8 cellular contexts compared by ENCODE assay signal in the genomic region with DNA sequence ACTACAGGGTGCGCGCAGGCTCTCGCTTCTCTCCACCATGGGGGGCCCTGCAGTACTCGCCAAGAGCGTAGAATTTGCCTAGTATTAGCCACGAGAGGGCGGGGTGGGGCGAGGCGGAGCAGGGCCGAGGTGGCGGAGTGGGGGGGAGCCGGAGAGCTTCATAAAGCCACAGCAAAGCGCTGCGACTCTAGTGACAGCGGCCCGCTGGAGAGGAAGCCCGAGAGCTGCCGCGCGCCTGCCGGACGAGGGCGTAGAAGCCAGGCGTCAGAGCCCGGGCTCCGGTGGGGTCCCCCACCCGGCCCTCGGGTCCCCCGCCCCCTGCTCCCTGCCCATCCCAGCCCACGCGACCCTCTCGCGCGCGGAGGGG. TPM values are rescaled to one million over a fixed set of nuclear protein-coding genes. Genes with fewer than 3 reads are reported as not detected.
DNase-seq lines count a peak whose midpoint lies in the region; ATAC-seq and TF ChIP-seq lines count a peak whose summit lies in the region.

A gene with protein sequence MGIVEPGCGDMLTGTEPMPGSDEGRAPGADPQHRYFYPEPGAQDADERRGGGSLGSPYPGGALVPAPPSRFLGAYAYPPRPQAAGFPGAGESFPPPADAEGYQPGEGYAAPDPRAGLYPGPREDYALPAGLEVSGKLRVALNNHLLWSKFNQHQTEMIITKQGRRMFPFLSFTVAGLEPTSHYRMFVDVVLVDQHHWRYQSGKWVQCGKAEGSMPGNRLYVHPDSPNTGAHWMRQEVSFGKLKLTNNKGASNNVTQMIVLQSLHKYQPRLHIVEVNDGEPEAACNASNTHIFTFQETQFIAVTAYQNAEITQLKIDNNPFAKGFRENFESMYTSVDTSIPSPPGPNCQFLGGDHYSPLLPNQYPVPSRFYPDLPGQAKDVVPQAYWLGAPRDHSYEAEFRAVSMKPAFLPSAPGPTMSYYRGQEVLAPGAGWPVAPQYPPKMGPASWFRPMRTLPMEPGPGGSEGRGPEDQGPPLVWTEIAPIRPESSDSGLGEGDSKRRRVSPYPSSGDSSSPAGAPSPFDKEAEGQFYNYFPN (plus strand): TSS at position 190 of the 367 bp plus-strand sequence. CDS start 219 bp downstream, outside the sequence.

- POLR2A ChIA-PET in activated B cell treated with CpG ODN at 0.5 μM for 24 hours (lab: Charles Lee), result interaction anchor here (0.6 to 1.8 kb wide), 19 partner anchors 9 to 1447 kb away, joined by 3 to 17 read pairs (median 5); partner anchors contain the start of genes KPNB1, SP2 and TBKBP1

- ATAC-seq in HG02678 (IDR thresholded peaks at IDR 0.05; ENCODE audit: unreplicated experiment) (peak; percentile 65), activated B cell treated with CpG ODN at 0.5 μM for 24 hours (ENCODE audit: low read depth) (peak; percentile 91), memory B cell (ENCODE audit: low read depth) (peak; percentile 90)

- intact Hi-C loops in activated B cell treated with CpG ODN at 0.5 μM for 24 hours (cut with micrococcal nuclease), result loop anchor here (1.0 to 2.0 kb wide), 8 partner anchors 9 to 162 kb away; partner anchors contain the start of gene TBKBP1

- H3K9me3 Mint-ChIP-seq in activated B cell treated with CpG ODN at 0.5 μM for 24 hours, result no peaks in the 10 kb centered on the region
- H3K9me3 Mint-ChIP-seq in memory B cell, result no peaks in the 10 kb centered on the region

- peaks cover 2% of the 10 kb centered on the region for H3K27me3 Mint-ChIP-seq in activated B cell treated with CpG ODN at 0.5 μM for 24 hours
- no peaks in the 10 kb centered on the region for H3K27me3 Mint-ChIP-seq in memory B cell

- CTCF ChIA-PET in activated B cell treated with CpG ODN at 0.5 μM for 24 hours (lab: Charles Lee), result interaction anchor here (0.6 to 2.5 kb wide), 12 partner anchors 9 to 69 kb away, joined by 3 to 20 read pairs (median 4); partner anchors contain the start of gene TBKBP1

- TF ChIP-seq CTCF in GM12875 (IDR thresholded peaks at IDR 0.05; ENCODE audit: borderline replicate concordance, insufficient read depth, low read depth, low read length), result peak; percentile 52; the same call in 1 of the 2 replicates
- TF ChIP-seq CTCF in activated B cell treated with CpG ODN at 0.5 μM for 24 hours (IDR thresholded peaks at IDR 0.05), result peak; percentile 43

- H3K27ac Mint-ChIP-seq in activated B cell treated with CpG ODN at 0.5 μM for 24 hours (peak within 1 kb of the TSS; percentile 87), memory B cell (peak within 1 kb of the TSS; percentile 70)

- DNase-seq in NCI-H1694 treated with DMSO at 0.1 percent for 48 hours (lab: John Stamatoyannopoulos, UW) (peak; percentile 64), activated B cell treated with CpG ODN at 0.5 μM for 24 hours (peak; percentile 79), cerebellar cortex (ENCODE audit: low spot score) (peak; percentile 25), memory B cell (ENCODE audit: low spot score in 2 of 2) (peak; percentile 89), NCI-H446 (lab: John Stamatoyannopoulos, UW) (no peak)
- DNase-seq in stimulated activated CD8-positive, alpha-beta memory T cell treated with anti-CD3 and anti-CD28 coated beads, Interleukin-4, amount 100 ng/mL, for 24 hours (ENCODE audit: low read depth), result peak; percentile 89

- H3K4me1 Mint-ChIP-seq in activated B cell treated with CpG ODN at 0.5 μM for 24 hours (peaks cover 52% of the 10 kb centered on the region), memory B cell (peaks cover 32% of the 10 kb centered on the region)

- H3K36me3 Mint-ChIP-seq in activated B cell treated with CpG ODN at 0.5 μM for 24 hours (ENCODE audit: low read depth) (peaks cover 2% of the 10 kb centered on the region), memory B cell (no peaks in the 10 kb centered on the region)

- H3K4me3 ChIP-seq in GM12875 (ENCODE audit: low read depth, low read length), result peak within 1 kb of the TSS; percentile 36

- H3K4me3 Mint-ChIP-seq in activated B cell treated with CpG ODN at 0.5 μM for 24 hours (peak within 1 kb of the TSS; percentile 94), memory B cell (peak within 1 kb of the TSS; percentile 98)

RNA-seq across cellular contexts. Expression of the gene that starts here (rescaled TPM):
- 3.6 and 3.8 TPM in 2 replicates for total RNA-seq in activated B cell treated with CpG ODN at 0.5 μM for 24 hours

Comparison
In these comparisons a context has a peak if more than half of its experiments do, and no peak if none do; other contexts are left out.
1. DNase-seq: peak in NCI-H1694 treated with DMSO at 0.1 percent for 48 hours (single experiment), activated B cell treated with CpG ODN at 0.5 μM for 24 hours (single experiment), cerebellar cortex (single experiment), memory B cell (2 of 2) and stimulated activated CD8-positive, alpha-beta memory T cell treated with anti-CD3 and anti-CD28 coated beads, Interleukin-4, amount 100 ng/mL, for 24 hours (single experiment); none in NCI-H446 (0 of 2).
2. Peak in every context shown above with its lines, with median percentiles within 50 percentile points of each other: ATAC-seq.